In genomic region chr16:74298104-74298503, GRCh38 we compare ENCODE assay signal across 1 cellular context.
TF ChIP-seq lines count a peak whose summit lies in the region.

No MANE protein-coding gene starts in this region.

TF ChIP-seq in K562, 482 proteins besides CTCF, POLR2A, EP300 and RAD21 (continued from another document):
- no peak for TF ChIP-seq CEBPZ (IDR thresholded peaks at IDR 0.05; ENCODE audit: borderline replicate concordance, low read depth, low read length)
- no peak for TF ChIP-seq ZNF324 (CRISPR knock-in tag; IDR thresholded peaks at IDR 0.05)
- TF ChIP-seq SAP30 (IDR thresholded peaks at IDR 0.05; ENCODE audit: borderline replicate concordance, insufficient read depth, low read depth, low read length, poor library complexity, severe bottlenecking): no peak
- no peak for TF ChIP-seq ZBTB7A (IDR thresholded peaks at IDR 0.05; ENCODE audit: borderline replicate concordance, control insufficient read depth, low read depth, low read length)
- no peak for TF ChIP-seq ZNF780A (CRISPR knock-in tag; IDR thresholded peaks at IDR 0.05)
- no peak for TF ChIP-seq SAFB2 (IDR thresholded peaks at IDR 0.05; ENCODE audit: borderline replicate concordance, low read depth, low read length, severe bottlenecking)
- no peak for TF ChIP-seq NCOA1 (IDR thresholded peaks at IDR 0.05; ENCODE audit: low read depth)
- TF ChIP-seq E2F6 (IDR thresholded peaks at IDR 0.05; ENCODE audit: borderline replicate concordance in 1 of 2, extremely low read depth in 1 of 2, insufficient read depth in 1 of 2, insufficient read length in 1 of 2, low read depth in 1 of 2, low read length in 1 of 2, poor library complexity in 1 of 2, severe bottlenecking in 1 of 2): no peak
- no peak for TF ChIP-seq ZC3H4 (CRISPR knock-in tag; IDR thresholded peaks at IDR 0.05; ENCODE audit: borderline replicate concordance)
- TF ChIP-seq MLX (CRISPR knock-in tag; conservative IDR thresholded peaks at IDR 0.05): no peak
- no peak for TF ChIP-seq ZNF609 (CRISPR knock-in tag; IDR thresholded peaks at IDR 0.05; ENCODE audit: borderline replicate concordance)
- TF ChIP-seq HNRNPUL1 (IDR thresholded peaks at IDR 0.05; ENCODE audit: low read length): no peak
- no peak for TF ChIP-seq WHSC1 (IDR thresholded peaks at IDR 0.05; ENCODE audit: low read length)
- TF ChIP-seq HNRNPLL (IDR thresholded peaks at IDR 0.05; ENCODE audit: low read depth, low read length, poor library complexity, severe bottlenecking): no peak
- no peak for TF ChIP-seq CBX5 (IDR thresholded peaks at IDR 0.05; ENCODE audit: borderline replicate concordance, low read depth)
- no peak for TF ChIP-seq NR4A1 (CRISPR knock-in tag; IDR thresholded peaks at IDR 0.05)
- no peak for TF ChIP-seq NR4A1 (tag; IDR thresholded peaks at IDR 0.05)
